Comparison of ENCODE assay signal across 1 cellular context in genomic region chr17:31061678-31062077, GRCh38.
TF ChIP-seq lines count a peak whose summit lies in the region.

No MANE protein-coding gene starts in this region.

TF ChIP-seq in HCT116, 20 proteins besides CTCF, POLR2A, EP300 and RAD21 (continued from another document):
- TF ChIP-seq REST (IDR thresholded peaks at IDR 0.05; ENCODE audit: low read depth): no peak
- no peak for TF ChIP-seq MAX (IDR thresholded peaks at IDR 0.05)
- no peak for TF ChIP-seq EZH2phosphoT487 (IDR thresholded peaks at IDR 0.05; ENCODE audit: borderline replicate concordance)
- TF ChIP-seq SIN3A (IDR thresholded peaks at IDR 0.05; ENCODE audit: low read depth): no peak
- no peak for TF ChIP-seq FOSL1 (IDR thresholded peaks at IDR 0.05; ENCODE audit: low read depth)
